8 cellular contexts compared by ENCODE assay signal in the genomic region with DNA sequence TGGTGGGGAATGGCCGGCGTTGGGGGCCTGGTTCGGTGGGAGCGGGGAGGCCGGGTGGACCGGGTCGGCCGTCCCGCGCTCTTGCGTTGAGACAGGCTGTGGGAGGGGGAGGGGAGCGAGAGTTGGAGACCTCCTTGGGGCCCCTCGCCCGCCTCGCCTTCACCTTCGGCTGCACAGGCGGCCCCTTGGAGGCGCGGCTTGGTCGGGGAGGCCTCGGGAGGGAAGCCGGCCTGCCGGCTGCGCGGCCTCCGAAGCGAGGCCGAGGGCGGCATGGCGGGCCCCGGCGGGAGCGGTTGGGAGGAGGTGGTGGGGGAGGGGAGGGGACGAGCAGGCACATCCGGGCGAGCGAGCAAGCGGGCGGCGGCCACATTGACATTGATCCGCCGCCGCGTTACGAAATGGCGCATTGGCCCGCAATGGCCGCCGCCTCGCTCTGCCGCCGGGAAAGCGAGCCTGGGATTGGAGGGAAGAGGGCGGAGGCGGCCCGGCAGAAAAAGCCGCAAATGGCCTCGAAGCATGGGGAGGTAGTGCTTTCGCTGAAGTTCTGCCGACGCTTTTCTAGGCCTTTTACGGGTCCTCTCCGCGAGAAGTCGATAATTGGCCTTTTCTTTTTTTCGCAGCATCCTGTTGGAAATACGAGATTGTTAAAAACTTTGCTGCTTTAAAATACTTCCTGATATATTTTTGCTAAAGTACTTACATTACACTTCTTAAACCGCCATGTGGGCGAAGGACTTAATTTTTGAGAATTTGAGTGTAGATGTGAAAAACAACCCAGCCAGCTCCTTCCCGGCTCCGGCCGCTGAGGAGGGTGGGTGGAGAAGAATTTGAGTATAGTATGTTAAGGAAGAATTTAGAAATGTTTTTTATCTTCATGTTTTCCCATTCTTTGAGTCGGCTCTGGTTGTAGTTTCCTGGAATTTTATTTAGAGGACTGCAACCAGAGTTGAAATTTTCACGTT. TPM values are rescaled to one million over a fixed set of nuclear protein-coding genes. Genes with fewer than 3 reads are reported as not detected.
DNase-seq lines count a peak whose midpoint lies in the region; ATAC-seq and TF ChIP-seq lines count a peak whose summit lies in the region.

No MANE protein-coding gene starts in this region.

- H3K4me1 Mint-ChIP-seq in CD4-positive, CD25-positive, alpha-beta regulatory T cell: peaks cover 24 to 67% (median 45%) of the 10 kb centered on the region in 4 donors

- peaks cover 58% of the 10 kb centered on the region for H3K4me1 ChIP-seq in CD4-positive, CD25-positive, alpha-beta regulatory T cell (ENCODE audit: control insufficient read depth, insufficient read depth, low read length, poor library complexity, severe bottlenecking)
- peaks cover 53% of the 10 kb centered on the region for H3K4me1 ChIP-seq in lower lobe of right lung

- H3K36me3 Mint-ChIP-seq in CD4-positive, CD25-positive, alpha-beta regulatory T cell: peaks cover 32% of the 10 kb centered on the region

- peaks cover 30% of the 10 kb centered on the region for H3K36me3 ChIP-seq in CD4-positive, CD25-positive, alpha-beta regulatory T cell (ENCODE audit: control insufficient read depth, insufficient read depth, low read length)
- H3K36me3 ChIP-seq in lower lobe of right lung: peaks cover 37% of the 10 kb centered on the region

- H3K4me3 ChIP-seq in CD4-positive, CD25-positive, alpha-beta regulatory T cell (ENCODE audit: low read depth, low read length): peak overlapping the region; percentile 99
- H3K4me3 ChIP-seq in dorsolateral prefrontal cortex (peak overlapping the region; percentile 69 to 95 (median 86)), lower lobe of right lung (peak overlapping the region; percentile 66)

- H3K27me3 Mint-ChIP-seq in CD4-positive, CD25-positive, alpha-beta regulatory T cell: peaks cover 7% of the 10 kb centered on the region

- no peaks in the 10 kb centered on the region for H3K9me3 Mint-ChIP-seq in CD4-positive, CD25-positive, alpha-beta regulatory T cell

- peak overlapping the region; percentile 99 to 100 (median 100) for H3K27ac Mint-ChIP-seq in CD4-positive, CD25-positive, alpha-beta regulatory T cell

- intact Hi-C loops in dorsolateral prefrontal cortex (cut with DNase I) (loop anchor here (1.0 to 5.0 kb wide), 5 partner anchors 48 to 119 kb away; a partner anchor contains a TSS), lower lobe of right lung (cut with DNase I) (no loop called here)

- H3K27ac ChIP-seq in CD4-positive, CD25-positive, alpha-beta regulatory T cell (ENCODE audit: insufficient read depth, low read length, poor library complexity, severe bottlenecking): peak overlapping the region; percentile 100
- H3K27ac ChIP-seq in dorsolateral prefrontal cortex: peak overlapping the region; percentile 95 to 100 (median 99)
- H3K27ac ChIP-seq in lower lobe of right lung: peak overlapping the region; percentile 99

- TF ChIP-seq CTCF in dorsolateral prefrontal cortex (IDR thresholded peaks at IDR 0.05 in 54 of 56, conservative IDR thresholded peaks at IDR 0.05 in 2 of 56; ENCODE audit: low read depth in 1 of 56, partially characterized antibody in 56 of 56): peak in 28 of 56 donors; percentile 6 to 44 (median 26)
- TF ChIP-seq CTCF in lower lobe of right lung (IDR thresholded peaks at IDR 0.05): no peak

- peak overlapping the region; percentile 88 to 97 (median 96) for H3K4me3 Mint-ChIP-seq in CD4-positive, CD25-positive, alpha-beta regulatory T cell

- H3K9me3 ChIP-seq in CD4-positive, CD25-positive, alpha-beta regulatory T cell (ENCODE audit: control insufficient read depth in 2 of 2, low read length in 2 of 2): no peaks in the 10 kb centered on the region
- H3K9me3 ChIP-seq in lower lobe of right lung: no peaks in the 10 kb centered on the region

- peak; percentile 88 to 92 (median 90) for DNase-seq in CD4-positive, CD25-positive, alpha-beta regulatory T cell
- DNase-seq in NCI-H748 treated with DMSO at 0.1 percent for 48 hours (lab: John Stamatoyannopoulos, UW): peak; percentile 81
- peak; percentile 92 to 93 for DNase-seq in activated CD4-positive, alpha-beta T cell treated with anti-CD3 and anti-CD28 coated beads, Interleukin-2, amount 50 U/mL, for 48 hours
- peak; percentile 77 to 90 (median 84) for DNase-seq in dorsolateral prefrontal cortex
- peak; percentile 95 for DNase-seq in lower lobe of right lung
- peak; percentile 91 to 92 for DNase-seq in stimulated activated CD4-positive, alpha-beta T cell treated with anti-CD3 and anti-CD28 coated beads, Interleukin-4, amount 100 ng/mL, for 48 hours (ENCODE audit: low read depth in 2 of 2)

- H3K27me3 ChIP-seq in CD4-positive, CD25-positive, alpha-beta regulatory T cell (ENCODE audit: control insufficient read depth, insufficient read depth, low read length): no peaks in the 10 kb centered on the region
- H3K27me3 ChIP-seq in dorsolateral prefrontal cortex (no peaks in the 10 kb centered on the region), lower lobe of right lung (ENCODE audit: low read depth) (no peaks in the 10 kb centered on the region)

- ATAC-seq in CD4-positive, CD25-positive, alpha-beta regulatory T cell (ENCODE audit: low read depth in 2 of 2): peak; percentile 57 to 58
- peak; percentile 55 for ATAC-seq in GM19397 (IDR thresholded peaks at IDR 0.05; ENCODE audit: unreplicated experiment)
- ATAC-seq in HG03558 (IDR thresholded peaks at IDR 0.05; ENCODE audit: extremely low read depth, unreplicated experiment): peak; percentile 21
- ATAC-seq in lower lobe of right lung: peak; percentile 89 to 93

RNA-seq across cellular contexts. Expression of a gene that starts 0.6 kb away (rescaled TPM):
- 231 TPM for total RNA-seq in CD4-positive, CD25-positive, alpha-beta regulatory T cell
- polyA plus RNA-seq in CD4-positive, CD25-positive, alpha-beta regulatory T cell: 10 to 100 TPM; 38.8 to 62.8 (median 56.2) TPM
- 100 to 1,000 TPM; 105 to 187 (median 137) TPM for total RNA-seq in dorsolateral prefrontal cortex
- 132 TPM for total RNA-seq in lower lobe of right lung

RNA-seq across cellular contexts. Expression of a gene that starts 51.4 kb away (rescaled TPM):
- total RNA-seq in CD4-positive, CD25-positive, alpha-beta regulatory T cell: 121 TPM
- 10 to 100 TPM; 44.5 to 64.7 (median 55.5) TPM for polyA plus RNA-seq in CD4-positive, CD25-positive, alpha-beta regulatory T cell
- total RNA-seq in dorsolateral prefrontal cortex (100 to 1,000 TPM in 7 of 120 experiments, 10 to 100 TPM in 113; 41.4 to 116 (median 63.8) TPM), lower lobe of right lung (105 TPM)

Comparison
In these comparisons a context has a peak if more than half of its experiments do, and no peak if none do; other contexts are left out.
1. Peak in every context shown above with its lines: DNase-seq, ATAC-seq, H3K4me3 ChIP-seq and H3K27ac ChIP-seq.
2. ATAC-seq: peak in every context shown above with its lines; median percentile 91 in lower lobe of right lung; 58 in CD4-positive, CD25-positive, alpha-beta regulatory T cell; 55 in GM19397; 21 in HG03558.